In genomic region chr10:5482016-5482415, GRCh38 we compare ENCODE assay signal across 18 cellular contexts. TPM values are rescaled to one million over a fixed set of nuclear protein-coding genes. Genes with fewer than 3 reads are reported as not detected.
DNase-seq lines count a peak whose midpoint lies in the region; ATAC-seq and TF ChIP-seq lines count a peak whose summit lies in the region.
"Had no signal": no experiment of that assay in that cellular context is flagged by ENCODE, and none has a peak within 500 bp of the region (broad histone marks: within the 10 kb centered on the region; RNA-seq: fewer than 3 reads in every experiment).

No MANE protein-coding gene starts in this region.

- no peak overlapping the region for H3K4me2 ChIP-seq in neuronal stem cell (ENCODE audit: insufficient read depth, low read length, poor library complexity, severe bottlenecking)
- H3K4me2 ChIP-seq: GM23338 had no signal

- no peak overlapping the region for H4K8ac ChIP-seq in neuronal stem cell (ENCODE audit: low read depth, low read length)

- peaks cover 5 to 12% (median 5%) of the 10 kb centered on the region in 3 donors for H3K27me3 Mint-ChIP-seq in CD14-positive monocyte (ENCODE audit: low read depth in 3 of 3)
- peaks cover 2% of the 10 kb centered on the region for H3K27me3 Mint-ChIP-seq in endodermal cell (ENCODE audit: insufficient read depth)
- peaks cover 0 to 10% (median 0%) of the 10 kb centered on the region in 5 donors for H3K27me3 Mint-ChIP-seq in naive thymus-derived CD4-positive, alpha-beta T cell

- H3K9me3 ChIP-seq in endodermal cell (ENCODE audit: control insufficient read depth, low read length) (peaks cover 4% of the 10 kb centered on the region), neuronal stem cell (replicated peaks in 1 of 2; ENCODE audit: control insufficient read depth in 2 of 2, insufficient read depth in 1 of 2, low read depth in 1 of 2, low read length in 2 of 2) (peaks cover 0 to 2% of the 10 kb centered on the region in 2 donors)
- H3K9me3 ChIP-seq in naive thymus-derived CD4-positive, alpha-beta T cell (ENCODE audit: control insufficient read depth in 2 of 3, low read length in 3 of 3): no peaks in the 10 kb centered on the region
- H3K9me3 ChIP-seq: HAP-1 had no signal

- no peak overlapping the region for H3K23ac ChIP-seq in neuronal stem cell (ENCODE audit: low read depth, low read length, poor library complexity)

- H3K36me3 ChIP-seq in H7 (replicated peaks; ENCODE audit: control insufficient read depth, insufficient read depth, low read length) (no peaks in the 10 kb centered on the region), endodermal cell (ENCODE audit: control insufficient read depth, insufficient read depth, low read length) (no peaks in the 10 kb centered on the region), neuronal stem cell (replicated peaks in 1 of 2; ENCODE audit: control insufficient read depth in 2 of 2, insufficient read depth in 2 of 2, low read length in 2 of 2) (no peaks in the 10 kb centered on the region)
- no peaks in the 10 kb centered on the region for H3K36me3 ChIP-seq in naive thymus-derived CD4-positive, alpha-beta T cell (ENCODE audit: control insufficient read depth in 2 of 3, insufficient read depth in 3 of 3, low read length in 3 of 3)
- H3K36me3 ChIP-seq: HAP-1 had no signal

- H3K4me1 ChIP-seq in endodermal cell (ENCODE audit: control insufficient read depth, insufficient read depth, low read length) (peaks cover 16% of the 10 kb centered on the region), neuronal stem cell (ENCODE audit: control insufficient read depth in 2 of 2, insufficient read depth in 1 of 2, low read depth in 1 of 2, low read length in 2 of 2) (peaks cover 0 to 14% of the 10 kb centered on the region in 2 donors)
- no peaks in the 10 kb centered on the region for H3K4me1 ChIP-seq in naive thymus-derived CD4-positive, alpha-beta T cell (ENCODE audit: control insufficient read depth in 2 of 2, insufficient read depth in 2 of 2, low read length in 2 of 2)
- H3K4me1 ChIP-seq: HAP-1 had no signal

- TF ChIP-seq POLR2A in erythroblast (IDR thresholded peaks at IDR 0.05; ENCODE audit: low read length): no peak

- no peak overlapping the region for H3K14ac ChIP-seq in neuronal stem cell (ENCODE audit: low read length)

- H3K4me3 ChIP-seq in H7 (ENCODE audit: insufficient read depth, low read depth, low read length) (no peak overlapping the region), endodermal cell (ENCODE audit: low read length) (no peak overlapping the region), neuronal stem cell (ENCODE audit: low read length in 2 of 2) (no peak overlapping the region)
- H3K4me3 ChIP-seq in naive thymus-derived CD4-positive, alpha-beta T cell (ENCODE audit: low read length): no peak overlapping the region
- H3K4me3 ChIP-seq: GM12878, GM23338, HAP-1 had no signal

- H3K4ac ChIP-seq in neuronal stem cell (ENCODE audit: low read length): no peak overlapping the region

- intact Hi-C loops in CD14-positive monocyte (cut with micrococcal nuclease): no loop called here
- intact Hi-C loops in naive thymus-derived CD4-positive, alpha-beta T cell (cut with micrococcal nuclease): no loop called here

- no peaks in the 10 kb centered on the region for H3K79me1 ChIP-seq in neuronal stem cell (ENCODE audit: low read depth, low read length)

- H2AFZ ChIP-seq in neuronal stem cell (ENCODE audit: low read length): no peak overlapping the region
- H2AFZ ChIP-seq: GM23338 had no signal

- H3K27me3 ChIP-seq in H7 (ENCODE audit: control insufficient read depth, insufficient read depth, low read length): no peaks in the 10 kb centered on the region
- no peaks in the 10 kb centered on the region for H3K27me3 ChIP-seq in endodermal cell (ENCODE audit: control insufficient read depth, insufficient read depth, low read length, poor library complexity, severe bottlenecking)
- H3K27me3 ChIP-seq in neuronal stem cell (ENCODE audit: control insufficient read depth in 3 of 3, insufficient read depth in 3 of 3, low read depth in 1 of 3, low read length in 3 of 3): peaks cover 0 to 22% (median 0%) of the 10 kb centered on the region in 3 experiments
- no peaks in the 10 kb centered on the region for H3K27me3 ChIP-seq in naive thymus-derived CD4-positive, alpha-beta T cell (ENCODE audit: control insufficient read depth in 2 of 2, insufficient read depth in 2 of 2, low read length in 2 of 2)

- 90 to 100% methylated on average over 1 to 9 of the region's 9 CpGs for WGBS in endodermal cell (ENCODE audit: insufficient coverage in 1 of 2, insufficient read length in 1 of 2), 2 experiments
- no CpG with 5 or more reads among the region's 9 CpGs for WGBS in neuronal stem cell (ENCODE audit: extremely low coverage in 2 of 2, insufficient read length in 2 of 2, insufficient replicate concordance in 1 of 2), 2 donors

- H2BK5ac ChIP-seq in neuronal stem cell (ENCODE audit: low read length): no peak overlapping the region

- no peak overlapping the region for H2BK120ac ChIP-seq in neuronal stem cell (ENCODE audit: low read depth, low read length)

- H3K9me3 Mint-ChIP-seq in CD14-positive monocyte (peaks cover 0 to 2% (median 0%) of the 10 kb centered on the region in 7 donors), endodermal cell (no peaks in the 10 kb centered on the region)
- H3K9me3 Mint-ChIP-seq in naive thymus-derived CD4-positive, alpha-beta T cell: no peaks in the 10 kb centered on the region
- H3K9me3 Mint-ChIP-seq: CD8-positive, alpha-beta memory T cell had no signal

- DNase-seq in CD14-positive monocyte (ENCODE audit: low spot score) (peak; percentile 22), H7 (peak; percentile 36), endodermal cell (no peak), neuronal stem cell (ENCODE audit: low spot score) (no peak), NCI-H2227 treated with DMSO at 0.1 percent for 48 hours (lab: John Stamatoyannopoulos, UW) (no peak), erythroblast (lab: John Stamatoyannopoulos, UW) (no peak)
- no peak for DNase-seq in naive thymus-derived CD4-positive, alpha-beta T cell
- DNase-seq: Calu3; CD8-positive, alpha-beta memory T cell; DMS 273 treated with DMSO at 0.1 percent for 48 hours; KBM-7 had no signal

- CTCF ChIA-PET in naive thymus-derived CD4-positive, alpha-beta T cell (lab: Charles Lee): no interaction called here

- no peak for TF ChIP-seq CTCF in CD14-positive monocyte (IDR thresholded peaks at IDR 0.05)
- no peak for TF ChIP-seq CTCF in endodermal cell (conservative IDR thresholded peaks at IDR 0.05)

- no peak overlapping the region for H4K91ac ChIP-seq in neuronal stem cell (ENCODE audit: low read depth, low read length, poor library complexity)

- H3K4me3 Mint-ChIP-seq in CD14-positive monocyte: no peak overlapping the region
- no peak overlapping the region for H3K4me3 Mint-ChIP-seq in endodermal cell
- no peak overlapping the region for H3K4me3 Mint-ChIP-seq in naive thymus-derived CD4-positive, alpha-beta T cell
- H3K4me3 Mint-ChIP-seq: CD8-positive, alpha-beta memory T cell; GM23338 had no signal

- H3K27ac Mint-ChIP-seq in CD14-positive monocyte (no peak overlapping the region), endodermal cell (peak overlapping the region; percentile 53)
- H3K27ac Mint-ChIP-seq in naive thymus-derived CD4-positive, alpha-beta T cell: no peak overlapping the region
- H3K27ac Mint-ChIP-seq: CD8-positive, alpha-beta memory T cell; GM23338 had no signal

- no peak overlapping the region for H2BK12ac ChIP-seq in neuronal stem cell (ENCODE audit: low read length)

- H3K36me3 Mint-ChIP-seq in CD14-positive monocyte (no peaks in the 10 kb centered on the region), endodermal cell (ENCODE audit: low read depth) (no peaks in the 10 kb centered on the region)
- no peaks in the 10 kb centered on the region for H3K36me3 Mint-ChIP-seq in naive thymus-derived CD4-positive, alpha-beta T cell
- H3K36me3 Mint-ChIP-seq: CD8-positive, alpha-beta memory T cell had no signal

- H3K18ac ChIP-seq in neuronal stem cell (ENCODE audit: low read length): peak overlapping the region; percentile 68

- H2AK5ac ChIP-seq in neuronal stem cell (ENCODE audit: low read depth, low read length): peak overlapping the region; percentile 59

- H3K9ac ChIP-seq in endodermal cell (ENCODE audit: extremely low read depth, low read length, poor library complexity, severe bottlenecking) (no peak overlapping the region), neuronal stem cell (ENCODE audit: low read depth, low read length, poor library complexity) (no peak overlapping the region)

- POLR2A ChIA-PET in naive thymus-derived CD4-positive, alpha-beta T cell (lab: Charles Lee): no interaction called here

- H3K4me1 Mint-ChIP-seq in CD14-positive monocyte: no peaks in the 10 kb centered on the region
- peaks cover 35% of the 10 kb centered on the region for H3K4me1 Mint-ChIP-seq in endodermal cell
- peaks cover 0 to 3% (median 0%) of the 10 kb centered on the region in 7 donors for H3K4me1 Mint-ChIP-seq in naive thymus-derived CD4-positive, alpha-beta T cell
- H3K4me1 Mint-ChIP-seq: CD8-positive, alpha-beta memory T cell had no signal

- H3K27ac ChIP-seq in endodermal cell (ENCODE audit: low read depth, low read length) (no peak overlapping the region), neuronal stem cell (replicated peaks; ENCODE audit: low read length) (no peak overlapping the region)
- H3K27ac ChIP-seq in naive thymus-derived CD4-positive, alpha-beta T cell (ENCODE audit: low read depth, low read length): no peak overlapping the region

- H2BK15ac ChIP-seq in neuronal stem cell (ENCODE audit: low read length): no peak overlapping the region

- ATAC-seq in naive thymus-derived CD4-positive, alpha-beta T cell: no peak
- no peak for ATAC-seq in HG03439 (IDR thresholded peaks at IDR 0.05; ENCODE audit: unreplicated experiment)
- ATAC-seq: GM12878, GM23338 had no signal

RNA-seq across cellular contexts. Expression of gene CALML5, which starts 17.4 kb away (rescaled TPM):
- polyA plus RNA-seq in CD14-positive monocyte: not detected
- total RNA-seq in H7 (2014; rRNA removed; shearing (Covaris generic)): not detected in 2 replicates
- total RNA-seq in endodermal cell: not detected
- polyA plus RNA-seq in endodermal cell (2013, experiment 1 of 2): not detected
- not detected for polyA plus RNA-seq in endodermal cell (2013, experiment 2 of 2)
- polyA plus RNA-seq in neuronal stem cell (2013, experiment 1 of 2): not detected
- polyA plus RNA-seq in neuronal stem cell (2013, experiment 2 of 2): not detected
- not detected for total RNA-seq in naive thymus-derived CD4-positive, alpha-beta T cell
- polyA plus RNA-seq in naive thymus-derived CD4-positive, alpha-beta T cell: not detected
- total RNA-seq: A673; Calu3; CD8-positive, alpha-beta memory T cell; Daoy; GM12878; GM23338 had no signal
- polyA plus RNA-seq: BJ; CD8-positive, alpha-beta memory T cell; GM12878 had no signal

RNA-seq across cellular contexts. Expression of gene CALML3, which starts 42.7 kb away (rescaled TPM):
- polyA plus RNA-seq in CD14-positive monocyte: not detected
- not detected in 2 replicates for total RNA-seq in H7 (2014; rRNA removed; shearing (Covaris generic))
- total RNA-seq in endodermal cell: not detected
- polyA plus RNA-seq in endodermal cell (2013, experiment 1 of 2): not detected
- not detected for polyA plus RNA-seq in endodermal cell (2013, experiment 2 of 2)
- polyA plus RNA-seq in neuronal stem cell (2013, experiment 1 of 2): not detected
- not detected for polyA plus RNA-seq in neuronal stem cell (2013, experiment 2 of 2)
- not detected for total RNA-seq in naive thymus-derived CD4-positive, alpha-beta T cell
- polyA plus RNA-seq in naive thymus-derived CD4-positive, alpha-beta T cell: not detected
- total RNA-seq: A673; Calu3; CD8-positive, alpha-beta memory T cell; Daoy; GM12878; GM23338 had no signal
- polyA plus RNA-seq: BJ; CD8-positive, alpha-beta memory T cell; GM12878; GM23338 had no signal

Comparison
In these comparisons a context has a peak if more than half of its experiments do, and no peak if none do; other contexts are left out.
1. DNase-seq: peak in CD14-positive monocyte (single experiment) and H7 (single experiment); none in endodermal cell (single experiment), neuronal stem cell (single experiment), NCI-H2227 treated with DMSO at 0.1 percent for 48 hours (single experiment), erythroblast (0 of 2) and naive thymus-derived CD4-positive, alpha-beta T cell (0 of 9).